In the genomic region with DNA sequence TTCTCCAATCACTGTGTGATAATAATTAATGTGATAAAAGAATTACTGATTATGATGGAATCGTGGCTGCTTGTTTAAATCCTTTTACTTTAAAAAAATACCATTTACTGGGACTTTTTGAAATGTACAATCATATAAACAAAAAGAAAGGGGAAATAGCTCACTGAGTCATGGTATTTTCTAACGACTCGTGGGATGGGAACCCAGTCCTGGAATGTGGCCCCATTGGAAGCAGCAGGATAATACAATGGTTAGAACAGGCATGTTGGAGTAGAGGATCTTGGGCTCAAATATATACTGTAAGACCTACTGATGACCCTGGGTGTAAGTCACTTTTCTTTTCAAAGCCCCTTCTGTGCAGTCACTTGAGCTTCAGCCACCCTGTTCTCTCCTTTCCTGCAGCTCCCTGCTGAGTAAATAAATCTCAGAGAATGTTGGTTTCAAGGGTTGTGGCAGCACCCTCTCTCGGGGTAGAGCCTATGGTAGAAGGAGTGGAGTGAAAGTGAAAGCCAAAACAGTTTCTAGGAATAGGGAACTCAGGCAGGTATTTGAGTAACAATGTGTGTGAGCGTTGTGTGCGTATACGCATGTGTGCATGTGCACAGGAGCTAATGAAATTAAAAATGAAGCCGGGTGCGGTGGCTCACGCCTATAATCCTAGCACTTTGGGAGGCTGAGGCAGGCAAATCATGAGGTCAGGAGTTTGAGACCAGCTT, we compare ENCODE assay signal across 8 cellular contexts. TPM values are rescaled to one million over a fixed set of nuclear protein-coding genes. Genes with fewer than 3 reads are reported as not detected.
DNase-seq lines count a peak whose midpoint lies in the region; ATAC-seq lines count a peak whose summit lies in the region.

No MANE protein-coding gene starts in this region.

- no peaks in the 10 kb centered on the region for H3K27me3 Mint-ChIP-seq in activated naive CD8-positive, alpha-beta T cell treated with anti-CD3 and anti-CD28 coated beads, Interleukin-2, amount 50 U/mL, for 24 hours

- H3K36me3 Mint-ChIP-seq in activated naive CD8-positive, alpha-beta T cell treated with anti-CD3 and anti-CD28 coated beads, Interleukin-2, amount 50 U/mL, for 24 hours (ENCODE audit: low read depth) = no peaks in the 10 kb centered on the region

- ATAC-seq in GM19463 (IDR thresholded peaks at IDR 0.05; ENCODE audit: unreplicated experiment) = peak; percentile 78
- ATAC-seq in HG03565 (IDR thresholded peaks at IDR 0.05; ENCODE audit: unreplicated experiment) = peak; percentile 80
- peak; percentile 73 for ATAC-seq in activated naive CD8-positive, alpha-beta T cell treated with anti-CD3 and anti-CD28 coated beads, Interleukin-2, amount 50 U/mL, for 24 hours

- H3K9me3 Mint-ChIP-seq in activated naive CD8-positive, alpha-beta T cell treated with anti-CD3 and anti-CD28 coated beads, Interleukin-2, amount 50 U/mL, for 24 hours = no peaks in the 10 kb centered on the region

- peak overlapping the region; percentile 33 for H3K27ac Mint-ChIP-seq in activated naive CD8-positive, alpha-beta T cell treated with anti-CD3 and anti-CD28 coated beads, Interleukin-2, amount 50 U/mL, for 24 hours

- peak; percentile 8 for DNase-seq in DMS153 treated with DMSO at 0.1 percent for 48 hours (lab: John Stamatoyannopoulos, UW; ENCODE audit: unreplicated experiment)
- DNase-seq in activated naive CD8-positive, alpha-beta T cell treated with anti-CD3 and anti-CD28 coated beads, Interleukin-2, amount 50 U/mL, for 24 hours = no peak
- peak; percentile 38 for DNase-seq in mucosa of gallbladder (ENCODE audit: low spot score)
- DNase-seq in SHP77 treated with DMSO at 0.1 percent for 48 hours (lab: John Stamatoyannopoulos, UW) = no peak
- DNase-seq in SKM-1 (lab: John Stamatoyannopoulos, UW; ENCODE audit: unreplicated experiment) = no peak
- no peak for DNase-seq in DMS 273 treated with DMSO at 0.1 percent for 48 hours (lab: John Stamatoyannopoulos, UW)

- peaks cover 12% of the 10 kb centered on the region for H3K4me1 Mint-ChIP-seq in activated naive CD8-positive, alpha-beta T cell treated with anti-CD3 and anti-CD28 coated beads, Interleukin-2, amount 50 U/mL, for 24 hours

- no peak overlapping the region for H3K4me3 Mint-ChIP-seq in activated naive CD8-positive, alpha-beta T cell treated with anti-CD3 and anti-CD28 coated beads, Interleukin-2, amount 50 U/mL, for 24 hours

RNA-seq across cellular contexts. Expression of gene LARP1, which starts 40.7 kb away (rescaled TPM):
- total RNA-seq in mucosa of gallbladder = 190 TPM

Comparison
In these comparisons a context has a peak if more than half of its experiments do, and no peak if none do; other contexts are left out.
1. DNase-seq: peak in DMS153 treated with DMSO at 0.1 percent for 48 hours (single experiment) and mucosa of gallbladder (single experiment); none in activated naive CD8-positive, alpha-beta T cell treated with anti-CD3 and anti-CD28 coated beads, Interleukin-2, amount 50 U/mL, for 24 hours (single experiment), SHP77 treated with DMSO at 0.1 percent for 48 hours (single experiment), SKM-1 (single experiment) and DMS 273 treated with DMSO at 0.1 percent for 48 hours (single experiment).
2. Peak in every context shown above with its lines, with median percentiles within 50 percentile points of each other: ATAC-seq.